8 cellular contexts compared by ENCODE assay signal in genomic region chr19:55467236-55468053, GRCh38. TPM values are rescaled to one million over a fixed set of nuclear protein-coding genes. Genes with fewer than 3 reads are reported as not detected.
DNase-seq lines count a peak whose midpoint lies in the region; ATAC-seq and TF ChIP-seq lines count a peak whose summit lies in the region.

No MANE protein-coding gene starts in this region.

- WGBS in ovary, 3 donors, result 10 to 16% (median 13%) methylated on average over 28 to 29 of the region's 29 CpGs

- TF ChIP-seq POLR2A in ovary (IDR thresholded peaks at IDR 0.05) (no peak), uterus (IDR thresholded peaks at IDR 0.05) (no peak)

- H3K4me1 Mint-ChIP-seq in activated T-cell treated with anti-CD3 and anti-CD28 coated beads, Interleukin-2, amount 50 U/mL, for 4 hours (ENCODE audit: low read depth), result peaks cover 2% of the 10 kb centered on the region

- DNase-seq in AG08396 (ENCODE audit: low spot score), result peak; percentile 89
- peak; percentile 10 for DNase-seq in NOMO-1 treated with DMSO at 0.1 percent for 48 hours (lab: John Stamatoyannopoulos, UW; ENCODE audit: unreplicated experiment)
- peak; percentile 63 for DNase-seq in activated T-cell treated with anti-CD3 and anti-CD28 coated beads, Interleukin-2, amount 50 U/mL, for 4 hours
- peak; percentile 70 for DNase-seq in fibroblast of mammary gland (ENCODE audit: low read depth)
- DNase-seq in ovary, result peak; percentile 70 to 88 (median 80)
- peak; percentile 65 to 79 for DNase-seq in uterus

- H3K36me3 ChIP-seq in ovary (no peaks in the 10 kb centered on the region), uterus (no peaks in the 10 kb centered on the region)

- peak; percentile 57 for TF ChIP-seq CTCF in fibroblast of mammary gland (conservative IDR thresholded peaks at IDR 0.05; ENCODE audit: control insufficient read depth, insufficient read depth, low read depth, low read length)
- TF ChIP-seq CTCF in ovary (IDR thresholded peaks at IDR 0.05), result peak; percentile 94 to 99 (median 96)
- TF ChIP-seq CTCF in uterus (IDR thresholded peaks at IDR 0.05), result peak; percentile 91 to 99 (median 96)

- H3K9me3 ChIP-seq in ovary (no peaks in the 10 kb centered on the region), uterus (no peaks in the 10 kb centered on the region)

- TF ChIP-seq EP300 in ovary (IDR thresholded peaks at IDR 0.05), result no peak

- H3K27ac ChIP-seq in ovary, result no peak overlapping the region
- H3K27ac ChIP-seq in uterus, result peak overlapping the region in 1 of 2 donors; percentile 47

- no peaks in the 10 kb centered on the region for H3K27me3 Mint-ChIP-seq in activated T-cell treated with anti-CD3 and anti-CD28 coated beads, Interleukin-2, amount 50 U/mL, for 4 hours (ENCODE audit: low read depth)

- H3K4me3 ChIP-seq in fibroblast of mammary gland (ENCODE audit: control insufficient read depth, low read depth, low read length), result no peak overlapping the region
- H3K4me3 ChIP-seq in ovary, result no peak overlapping the region
- H3K4me3 ChIP-seq in uterus, result no peak overlapping the region

- no peaks in the 10 kb centered on the region for H3K9me3 Mint-ChIP-seq in activated T-cell treated with anti-CD3 and anti-CD28 coated beads, Interleukin-2, amount 50 U/mL, for 4 hours

- H3K27me3 ChIP-seq in ovary, result no peaks in the 10 kb centered on the region
- H3K27me3 ChIP-seq in uterus, result no peaks in the 10 kb centered on the region

- ATAC-seq in GM19351 (IDR thresholded peaks at IDR 0.05; ENCODE audit: unreplicated experiment) (peak; percentile 47), GM21528 (IDR thresholded peaks at IDR 0.05; ENCODE audit: low FRiP score, unreplicated experiment) (no peak)
- peak; percentile 95 to 96 for ATAC-seq in activated T-cell treated with anti-CD3 and anti-CD28 coated beads, Interleukin-2, amount 50 U/mL, for 4 hours

- H3K4me1 ChIP-seq in ovary (ENCODE audit: insufficient read depth) (peaks cover 3% of the 10 kb centered on the region), uterus (no peaks in the 10 kb centered on the region)

- H3K36me3 Mint-ChIP-seq in activated T-cell treated with anti-CD3 and anti-CD28 coated beads, Interleukin-2, amount 50 U/mL, for 4 hours (ENCODE audit: insufficient read depth), result no peaks in the 10 kb centered on the region

- intact Hi-C loops in ovary (cut with DNase I), result loop anchor here in 2 of 4 donors (5.0 kb wide), 2 partner anchors 35 to 40 kb away; no protein-coding TSS in a partner anchor
- intact Hi-C loops in uterus (cut with DNase I; ENCODE audit: low total_unique reads), result loop anchor here (5.0 kb wide), 1 partner anchor 35 kb away; no protein-coding TSS in a partner anchor

- H3K4me3 Mint-ChIP-seq in activated T-cell treated with anti-CD3 and anti-CD28 coated beads, Interleukin-2, amount 50 U/mL, for 4 hours, result no peak overlapping the region

RNA-seq across cellular contexts. Expression of gene C19orf85, which starts 2.9 kb away (rescaled TPM):
- not detected for total RNA-seq in activated T-cell treated with anti-CD3 and anti-CD28 coated beads, Interleukin-2, amount 50 U/mL, for 4 hours
- total RNA-seq in ovary (not detected), uterus (not detected)
- not detected for polyA plus RNA-seq in ovary

RNA-seq across cellular contexts. Expression of gene ISOC2, which starts 6.0 kb away (rescaled TPM):
- 10 to 100 TPM; 63.2 to 65.1 (median 64.5) TPM for total RNA-seq in activated T-cell treated with anti-CD3 and anti-CD28 coated beads, Interleukin-2, amount 50 U/mL, for 4 hours
- total RNA-seq in ovary (10 to 100 TPM; 21.8 to 39.2 (median 31.7) TPM), uterus (10 to 100 TPM in 3 of 4 donors, 1 to 10 TPM in 1; 1.2 to 78.6 (median 23.8) TPM)
- 10 to 100 TPM in 1 of 2 donors, 1 to 10 TPM in 1; 1.4 to 39.4 TPM for polyA plus RNA-seq in ovary

RNA-seq across cellular contexts. Expression of gene ZNF628, which starts 9.0 kb away (rescaled TPM):
- 10 to 100 TPM; 11.0 to 12.6 (median 12.1) TPM for total RNA-seq in activated T-cell treated with anti-CD3 and anti-CD28 coated beads, Interleukin-2, amount 50 U/mL, for 4 hours
- total RNA-seq in ovary (10 to 100 TPM in 2 of 7 donors, 1 to 10 TPM in 5; 3.8 to 18.4 (median 8.7) TPM), uterus (10 to 100 TPM in 2 of 4 donors, 1 to 10 TPM in 1, not detected in 1; 1.0 to 29.5 (median 11.9) TPM)
- 1 to 10 TPM in 1 of 2 donors, not detected in 1; 8.7 TPM for polyA plus RNA-seq in ovary

RNA-seq across cellular contexts. Expression of gene NAT14, which starts 17.5 kb away (rescaled TPM):
- 10 to 100 TPM; 16.0 to 23.4 (median 17.6) TPM for total RNA-seq in activated T-cell treated with anti-CD3 and anti-CD28 coated beads, Interleukin-2, amount 50 U/mL, for 4 hours
- total RNA-seq in ovary, result 10 to 100 TPM in 6 of 7 donors, 1 to 10 TPM in 1; 9.2 to 40.4 (median 35.8) TPM
- 10 to 100 TPM in 1 of 2 donors, 1 to 10 TPM in 1; 3.2 to 23.5 TPM for polyA plus RNA-seq in ovary
- total RNA-seq in uterus, result 10 to 100 TPM; 16.8 to 44.3 (median 19.6) TPM

RNA-seq across cellular contexts. Expression of gene SSC5D, which starts 20.8 kb away (rescaled TPM):
- total RNA-seq in activated T-cell treated with anti-CD3 and anti-CD28 coated beads, Interleukin-2, amount 50 U/mL, for 4 hours, result under 1 TPM; 0.29 to 0.66 (median 0.38) TPM
- total RNA-seq in ovary, result 10 to 100 TPM in 6 of 7 donors, 1 to 10 TPM in 1; 5.7 to 29.7 (median 21.1) TPM
- polyA plus RNA-seq in ovary, result 10 to 100 TPM; 10.1 to 11.4 TPM
- total RNA-seq in uterus, result 10 to 100 TPM in 3 of 4 donors, 1 to 10 TPM in 1; 5.0 to 50.8 (median 36.0) TPM

Comparison
In these comparisons a context has a peak if more than half of its experiments do, and no peak if none do; other contexts are left out.
1. DNase-seq: peak in every context shown above with its lines; median percentile 89 in AG08396; 80 in ovary; 72 in uterus; 70 in fibroblast of mammary gland; 63 in activated T-cell treated with anti-CD3 and anti-CD28 coated beads, Interleukin-2, amount 50 U/mL, for 4 hours; 10 in NOMO-1 treated with DMSO at 0.1 percent for 48 hours.